ENCODE assay signal across 8 cellular contexts in the genomic region with DNA sequence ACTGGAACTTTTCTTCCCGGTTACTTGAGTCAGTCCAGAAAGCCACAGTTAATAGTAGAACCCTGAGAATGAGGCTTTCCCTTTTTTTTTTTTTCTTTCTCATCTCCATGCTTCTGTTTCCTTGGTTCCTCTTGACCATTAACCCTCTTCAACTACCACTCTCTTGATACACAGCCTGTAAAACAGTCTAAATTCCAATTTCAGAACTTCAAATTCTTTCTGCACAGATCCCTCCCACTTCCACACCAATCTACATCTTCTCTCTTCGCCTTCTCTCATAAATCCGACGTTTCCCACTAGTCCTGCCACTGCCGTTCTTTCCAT. TPM values are rescaled to one million over a fixed set of nuclear protein-coding genes. Genes with fewer than 3 reads are reported as not detected.
DNase-seq lines count a peak whose midpoint lies in the region; ATAC-seq and TF ChIP-seq lines count a peak whose summit lies in the region.

No MANE protein-coding gene starts in this region.

- peak overlapping the region; percentile 97; the same call in 1 of the 2 replicates for H3K14ac ChIP-seq in H9 (ENCODE audit: insufficient read depth, low read length)

- H2BK120ac ChIP-seq in H9 (ENCODE audit: low read depth, low read length, poor library complexity, severe bottlenecking), result no peak overlapping the region

- peak overlapping the region; percentile 95 for H4K5ac ChIP-seq in H9 (ENCODE audit: insufficient read length, low read depth, low read length)

- H3K23me2 ChIP-seq in H9 (ENCODE audit: insufficient read length, low read depth, low read length, poor library complexity, severe bottlenecking), result peaks cover 10% of the 10 kb centered on the region

- H4K20me1 ChIP-seq in H9 (ENCODE audit: control insufficient read depth, insufficient read depth, insufficient read length), result no peaks in the 10 kb centered on the region

- H3K9me3 ChIP-seq in H9 (ENCODE audit: control insufficient read depth, low read depth, low read length), result no peaks in the 10 kb centered on the region
- no peaks in the 10 kb centered on the region for H3K9me3 ChIP-seq in ascending aorta
- H3K9me3 ChIP-seq in iPS-20b (ENCODE audit: insufficient read depth, low read depth, low read length), result 0 out of 2 replicates have a peak, but pooled peaks cover 3% of the 10 kb centered on the region

- H2BK12ac ChIP-seq in H9 (ENCODE audit: insufficient read length, low read depth, low read length), result no peak overlapping the region

- H3K4me1 Mint-ChIP-seq in H9, result peaks cover 7 to 12% of the 10 kb centered on the region in 2 experiments
- peaks cover 14% of the 10 kb centered on the region for H3K4me1 Mint-ChIP-seq in activated T-cell treated with anti-CD3 and anti-CD28 coated beads, Interleukin-2, amount 50 U/mL, for 4 hours (ENCODE audit: low read depth)

- intact Hi-C loops in ascending aorta (cut with DNase I), result loop anchor here (1.0 to 10.0 kb wide), 3 partner anchors 82 to 200 kb away; a partner anchor contains a TSS

- H3K4me3 ChIP-seq in ascending aorta, result peak overlapping the region; percentile 65 to 79
- H3K4me3 ChIP-seq in iPS-20b (ENCODE audit: low read length), result peak overlapping the region; percentile 83

- no peak overlapping the region for H2BK15ac ChIP-seq in H9 (ENCODE audit: low read depth, low read length)

- H3K4me1 ChIP-seq in H9 (ENCODE audit: insufficient read depth, low read length) (no peaks in the 10 kb centered on the region), ascending aorta (peaks cover 9 to 14% of the 10 kb centered on the region in 2 donors), iPS-20b (ENCODE audit: insufficient read depth, low read length) (peaks cover 4% of the 10 kb centered on the region; the same call in 1 of the 2 replicates)

- no peak overlapping the region for H2BK20ac ChIP-seq in H9 (ENCODE audit: low read depth, low read length, poor library complexity, severe bottlenecking)

- peaks cover 32% of the 10 kb centered on the region for H3K79me2 ChIP-seq in H9 (ENCODE audit: insufficient read depth, low read length)

- no peaks in the 10 kb centered on the region for H3K27me3 Mint-ChIP-seq in H9 (ENCODE audit: low read depth)
- no peaks in the 10 kb centered on the region for H3K27me3 Mint-ChIP-seq in activated T-cell treated with anti-CD3 and anti-CD28 coated beads, Interleukin-2, amount 50 U/mL, for 4 hours (ENCODE audit: low read depth)

- peak overlapping the region; percentile 93 for H3K18ac ChIP-seq in H9 (ENCODE audit: insufficient read length, low read depth, low read length)

- H4K8ac ChIP-seq in H9 (replicated peaks; ENCODE audit: insufficient read length, low read depth, low read length), result no peak overlapping the region

- no peak overlapping the region for H2AFZ ChIP-seq in H9 (ENCODE audit: low read length)

- peaks cover 7% of the 10 kb centered on the region for H3K79me1 ChIP-seq in H9 (ENCODE audit: insufficient read depth, low read depth, low read length, poor library complexity, severe bottlenecking)

- TF ChIP-seq CTCF in H9 (conservative IDR thresholded peaks at IDR 0.05) (no peak), ascending aorta (IDR thresholded peaks at IDR 0.05) (no peak)

- WGBS in H9 (ENCODE audit: extremely low coverage, insufficient read length, low lambda C conversion rate), result 100% methylated on average over 1 of the region's 5 CpGs

- no peak overlapping the region for H3K27ac Mint-ChIP-seq in H9

- DNase-seq in H9 (no peak), ascending aorta (ENCODE audit: low spot score in 2 of 2) (no peak), substantia nigra (lab: John Stamatoyannopoulos, UW) (no peak), NCI-H1694 treated with DMSO at 0.1 percent for 48 hours (lab: John Stamatoyannopoulos, UW) (no peak)
- no peak for DNase-seq in activated T-cell treated with anti-CD3 and anti-CD28 coated beads, Interleukin-2, amount 50 U/mL, for 4 hours
- DNase-seq in activated CD4-positive, CD25-positive, alpha-beta regulatory T cell (lab: John Stamatoyannopoulos, UW), result no peak

- no peaks in the 10 kb centered on the region for H3K27me3 ChIP-seq in H9 (ENCODE audit: insufficient read depth, low read length)
- no peaks in the 10 kb centered on the region for H3K27me3 ChIP-seq in ascending aorta
- H3K27me3 ChIP-seq in iPS-20b (ENCODE audit: insufficient read depth, low read length), result no peaks in the 10 kb centered on the region

- H3K9ac ChIP-seq in H9 (ENCODE audit: extremely low read depth, insufficient read length, low read length), result peak overlapping the region; percentile 99
- H3K9ac ChIP-seq in iPS-20b (ENCODE audit: low read depth, low read length), result peak overlapping the region; percentile 97

- H3T11ph ChIP-seq in H9 (ENCODE audit: low read length), result peak overlapping the region; percentile 30

- peak overlapping the region; percentile 87 for H3K27ac ChIP-seq in H9 (ENCODE audit: insufficient read length, low read depth, low read length)
- peak overlapping the region; percentile 88 to 91 for H3K27ac ChIP-seq in ascending aorta
- peak overlapping the region; percentile 77 for H3K27ac ChIP-seq in iPS-20b (ENCODE audit: low read length)
- peak overlapping the region; percentile 93 for H3K27ac ChIP-seq in substantia nigra (ENCODE audit: low read depth, low read length, poor library complexity, severe bottlenecking)

- H3K4me2 ChIP-seq in H9 (ENCODE audit: insufficient read depth, insufficient read length, low read length), result peak overlapping the region; percentile 93

- no peaks in the 10 kb centered on the region for H3K36me3 ChIP-seq in ascending aorta
- peaks cover 4% of the 10 kb centered on the region; the same call in 1 of the 2 replicates for H3K36me3 ChIP-seq in iPS-20b (ENCODE audit: insufficient read depth, low read depth, low read length)

- no peak overlapping the region for H3K23ac ChIP-seq in H9 (ENCODE audit: insufficient read length, low read depth, low read length)

- H2AK5ac ChIP-seq in H9 (ENCODE audit: insufficient read length, low read length), result no peak overlapping the region

- no peak overlapping the region for H3K4me3 Mint-ChIP-seq in H9
- H3K4me3 Mint-ChIP-seq in activated T-cell treated with anti-CD3 and anti-CD28 coated beads, Interleukin-2, amount 50 U/mL, for 4 hours, result no peak overlapping the region

- peaks cover 9 to 11% of the 10 kb centered on the region in 2 experiments for H3K9me3 Mint-ChIP-seq in H9
- H3K9me3 Mint-ChIP-seq in activated T-cell treated with anti-CD3 and anti-CD28 coated beads, Interleukin-2, amount 50 U/mL, for 4 hours, result no peaks in the 10 kb centered on the region

- H3K36me3 Mint-ChIP-seq in H9 (ENCODE audit: insufficient read depth in 1 of 3, low read depth in 3 of 3), result peaks cover 18 to 21% (median 20%) of the 10 kb centered on the region in 3 experiments
- H3K36me3 Mint-ChIP-seq in activated T-cell treated with anti-CD3 and anti-CD28 coated beads, Interleukin-2, amount 50 U/mL, for 4 hours (ENCODE audit: insufficient read depth), result peaks cover 10% of the 10 kb centered on the region

- peak overlapping the region; percentile 31 for H3K56ac ChIP-seq in H9 (ENCODE audit: insufficient read length, low read depth, low read length)

- H3K4ac ChIP-seq in H9 (ENCODE audit: low read depth, low read length), result peak overlapping the region; percentile 5; the same call in 1 of the 2 replicates

- H4K91ac ChIP-seq in H9 (ENCODE audit: insufficient read length, low read depth, low read length), result no peak overlapping the region

- ATAC-seq in HG03342 (IDR thresholded peaks at IDR 0.05; ENCODE audit: unreplicated experiment), result no peak
- ATAC-seq in activated T-cell treated with anti-CD3 and anti-CD28 coated beads, Interleukin-2, amount 50 U/mL, for 4 hours, result no peak

- peak overlapping the region; percentile 86 for H2BK5ac ChIP-seq in H9 (ENCODE audit: insufficient read length, low read length)

RNA-seq across cellular contexts. Expression of a gene that starts 0.6 kb away (rescaled TPM):
- total RNA-seq in H9 (2021) (55.4 and 55.9 TPM in 2 replicates), ascending aorta (15.3 TPM)
- total RNA-seq in activated T-cell treated with anti-CD3 and anti-CD28 coated beads, Interleukin-2, amount 50 U/mL, for 4 hours, result 10 to 100 TPM; 69.7 to 73.9 (median 70.0) TPM
